Comparison of ENCODE assay signal across 1 cellular context in the genomic region with DNA sequence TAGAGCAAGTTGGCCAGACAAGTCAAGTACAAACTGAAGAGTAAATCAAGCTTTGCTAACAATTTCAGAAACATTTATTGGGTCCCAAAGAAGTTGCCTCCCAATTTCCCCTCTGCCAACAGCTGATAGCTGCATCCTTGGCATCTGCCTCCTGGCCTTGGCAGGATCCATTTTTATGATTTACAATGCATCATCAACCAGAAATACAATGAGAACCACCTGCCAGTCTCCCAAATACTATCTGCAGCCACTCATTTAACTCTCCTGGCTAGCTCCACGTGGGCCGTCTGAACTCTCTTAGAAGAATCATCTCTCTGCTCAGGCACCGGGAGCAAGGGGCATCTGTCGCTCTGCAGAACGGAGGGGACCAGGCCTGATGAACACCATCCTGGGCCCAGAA.
TF ChIP-seq lines count a peak whose summit lies in the region.

No MANE protein-coding gene starts in this region.

TF ChIP-seq in A549, 52 proteins besides CTCF, POLR2A, EP300 and RAD21 (continued from another document):
- TF ChIP-seq, protein P1, sequence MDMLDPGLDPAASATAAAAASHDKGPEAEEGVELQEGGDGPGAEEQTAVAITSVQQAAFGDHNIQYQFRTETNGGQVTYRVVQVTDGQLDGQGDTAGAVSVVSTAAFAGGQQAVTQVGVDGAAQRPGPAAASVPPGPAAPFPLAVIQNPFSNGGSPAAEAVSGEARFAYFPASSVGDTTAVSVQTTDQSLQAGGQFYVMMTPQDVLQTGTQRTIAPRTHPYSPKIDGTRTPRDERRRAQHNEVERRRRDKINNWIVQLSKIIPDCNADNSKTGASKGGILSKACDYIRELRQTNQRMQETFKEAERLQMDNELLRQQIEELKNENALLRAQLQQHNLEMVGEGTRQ (IDR thresholded peaks at IDR 0.05): no peak
- no peak for TF ChIP-seq NPAS2 (CRISPR knock-in tag; IDR thresholded peaks at IDR 0.05; ENCODE audit: borderline replicate concordance)
- TF ChIP-seq CBX8 (IDR thresholded peaks at IDR 0.05): no peak
- no peak for TF ChIP-seq RNF2 (IDR thresholded peaks at IDR 0.05; ENCODE audit: borderline replicate concordance, low read depth)
- no peak for TF ChIP-seq TFCP2L1 (CRISPR knock-in tag; IDR thresholded peaks at IDR 0.05)
- no peak for TF ChIP-seq HDAC2 (IDR thresholded peaks at IDR 0.05)
- TF ChIP-seq ZFP36 (IDR thresholded peaks at IDR 0.05; ENCODE audit: borderline replicate concordance, partially characterized antibody): no peak
- no peak for TF ChIP-seq ZNF302 (CRISPR knock-in tag; IDR thresholded peaks at IDR 0.05)
